10 cellular contexts compared by ENCODE assay signal in genomic region chrX:24513416-24513815, GRCh38. TPM values are rescaled to one million over a fixed set of nuclear protein-coding genes. Genes with fewer than 3 reads are reported as not detected.
A peak's percentile ranks its signal among the peaks of the same experiment; 100 is the strongest.
DNase-seq lines count a peak whose midpoint lies in the region; ATAC-seq, FAIRE-seq and TF ChIP-seq lines count a peak whose summit lies in the region.
"Had no signal": no experiment of that assay in that cellular context is flagged by ENCODE, and none has a peak within 500 bp of the region (broad histone marks: within the 10 kb centered on the region; RNA-seq: fewer than 3 reads in every experiment).

No MANE protein-coding gene starts in this region.

- ATAC-seq in GM19324 (IDR thresholded peaks at IDR 0.05; ENCODE audit: low FRiP score, unreplicated experiment) (peak; percentile 85), HG02884 (IDR thresholded peaks at IDR 0.05; ENCODE audit: unreplicated experiment) (peak; percentile 99), T-helper 17 cell (no peak), left ventricle myocardium superior (no peak), pancreas (no peak)

- intact Hi-C loops in left ventricle myocardium superior (cut with micrococcal nuclease) (no loop called here), pancreas (cut with DNase I) (no loop called here)

- 66 to 80% methylated on average over 5 of the region's 5 CpGs for WGBS in pancreas, 2 donors

- TF ChIP-seq CTCF in GM13977 (IDR thresholded peaks at IDR 0.05; ENCODE audit: extremely low read depth, insufficient read depth, missing control alignments) (no peak), pancreas (IDR thresholded peaks at IDR 0.05) (no peak)

- H3K27me3 Mint-ChIP-seq in T-helper 17 cell = no peaks in the 10 kb centered on the region

- peaks cover 6% of the 10 kb centered on the region for H3K36me3 Mint-ChIP-seq in T-helper 17 cell (ENCODE audit: low read depth)

- peaks cover 5% of the 10 kb centered on the region for H3K4me1 Mint-ChIP-seq in T-helper 17 cell
- H3K4me1 Mint-ChIP-seq: nephron had no signal

- H3K4me3 ChIP-seq in pancreas = no peak overlapping the region

- H3K4me3 Mint-ChIP-seq in T-helper 17 cell = no peak overlapping the region
- H3K4me3 Mint-ChIP-seq: nephron had no signal

- H3K36me3 ChIP-seq in pancreas = no peaks in the 10 kb centered on the region

- H3K27ac ChIP-seq in pancreas = no peak overlapping the region

- in situ Hi-C loops in GM13977 (cut with MboI; ENCODE audit: low pct_unique_long_range_greater_than_20kb, low sequenced_read_pairs, unreplicated experiment) = no loop called here

- peak overlapping the region; percentile 57 for H3K27ac Mint-ChIP-seq in T-helper 17 cell
- H3K27ac Mint-ChIP-seq: nephron had no signal

- DNase-seq in GM13977 (ENCODE audit: low spot score) (peak; percentile 45), T-helper 17 cell (no peak), left ventricle myocardium superior (no peak), NCI-H748 treated with DMSO at 0.1 percent for 48 hours (lab: John Stamatoyannopoulos, UW) (no peak), pancreas (no peak), middle frontal gyrus (ENCODE audit: extremely low spot score, low spot score) (no peak)
- DNase-seq: hypothalamus had no signal

- no peaks in the 10 kb centered on the region for H3K4me1 ChIP-seq in pancreas

- H3K9me3 ChIP-seq in T-helper 17 cell (ENCODE audit: control insufficient read depth, low read length, poor library complexity, severe bottlenecking) = no peaks in the 10 kb centered on the region
- H3K9me3 ChIP-seq in pancreas = no peaks in the 10 kb centered on the region

- peaks cover 0 to 6% (median 0%) of the 10 kb centered on the region in 4 donors for H3K27me3 ChIP-seq in pancreas

- FAIRE-seq in pancreas (lab: Jason Lieb, UNC) = no peak

RNA-seq across cellular contexts. Expression of gene PDK3, which starts 48.3 kb away (rescaled TPM):
- 10 to 100 TPM; 20.3 to 21.2 TPM for total RNA-seq in T-helper 17 cell
- total RNA-seq in left ventricle myocardium superior = 7.9 TPM
- 10 to 100 TPM in 1 of 6 donors, 1 to 10 TPM in 5; 4.7 to 10.1 (median 6.0) TPM for total RNA-seq in pancreas
- 1 to 10 TPM; 2.4 to 3.9 TPM for polyA plus RNA-seq in pancreas

Comparison
In these comparisons a context has a peak if more than half of its experiments do, and no peak if none do; other contexts are left out.
1. ATAC-seq: peak in GM19324 (single experiment) and HG02884 (single experiment); none in T-helper 17 cell (single experiment), left ventricle myocardium superior (single experiment) and pancreas (0 of 4).